19 cellular contexts compared by ENCODE assay signal in genomic region chr9:131801811-131802210, GRCh38.
DNase-seq lines count a peak whose midpoint lies in the region; TF ChIP-seq lines count a peak whose summit lies in the region.
"Had no signal": no experiment of that assay in that cellular context is flagged by ENCODE, and none has a peak within 500 bp of the region (broad histone marks: within the 10 kb centered on the region; RNA-seq: fewer than 3 reads in every experiment).

No MANE protein-coding gene starts in this region.

- H2BK120ac ChIP-seq in mesendoderm (ENCODE audit: low read depth, low read length) (no peak overlapping the region), neuronal stem cell (ENCODE audit: low read depth, low read length) (no peak overlapping the region)

- no peak overlapping the region for H3K14ac ChIP-seq in neuronal stem cell (ENCODE audit: low read length)

- no peak overlapping the region for H3K27ac ChIP-seq in 22Rv1
- H3K27ac ChIP-seq in mesendoderm (ENCODE audit: low read depth, low read length), result no peak overlapping the region
- H3K27ac ChIP-seq in neuronal stem cell (replicated peaks; ENCODE audit: low read length), result no peak overlapping the region

- no peak overlapping the region for H4K91ac ChIP-seq in neuronal stem cell (ENCODE audit: low read depth, low read length, poor library complexity)

- no peaks in the 10 kb centered on the region for H3K36me3 ChIP-seq in H7 (replicated peaks; ENCODE audit: control insufficient read depth, insufficient read depth, low read length)
- H3K36me3 ChIP-seq in mesendoderm (ENCODE audit: control insufficient read depth, insufficient read depth, low read length), result no peaks in the 10 kb centered on the region
- no peaks in the 10 kb centered on the region for H3K36me3 ChIP-seq in neuronal stem cell (replicated peaks in 1 of 2; ENCODE audit: control insufficient read depth in 2 of 2, insufficient read depth in 2 of 2, low read length in 2 of 2)

- no peak overlapping the region for H3K23ac ChIP-seq in mesendoderm (ENCODE audit: low read length)
- no peak overlapping the region for H3K23ac ChIP-seq in neuronal stem cell (ENCODE audit: low read depth, low read length, poor library complexity)

- H3K4me2 ChIP-seq in mesendoderm (ENCODE audit: low read length) (no peak overlapping the region), neuronal stem cell (ENCODE audit: insufficient read depth, low read length, poor library complexity, severe bottlenecking) (no peak overlapping the region)

- H3K4me3 ChIP-seq in H7 (ENCODE audit: insufficient read depth, low read depth, low read length) (no peak overlapping the region), astrocyte of the cerebellum (ENCODE audit: low read depth, low read length) (no peak overlapping the region), mesendoderm (ENCODE audit: low read length) (no peak overlapping the region), neuronal stem cell (ENCODE audit: low read length in 2 of 2) (no peak overlapping the region)

- H3K18ac ChIP-seq in mesendoderm (ENCODE audit: low read length) (no peak overlapping the region), neuronal stem cell (ENCODE audit: low read length) (no peak overlapping the region)

- TF ChIP-seq CTCF in 22Rv1 (IDR thresholded peaks at IDR 0.05) (peak; percentile 17; the same call in 1 of the 2 replicates), astrocyte of the cerebellum (IDR thresholded peaks at IDR 0.05; ENCODE audit: low read depth, low read length, missing control alignments) (peak; percentile 9)

- H3K79me1 ChIP-seq in mesendoderm (ENCODE audit: low read length) (no peaks in the 10 kb centered on the region), neuronal stem cell (ENCODE audit: low read depth, low read length) (no peaks in the 10 kb centered on the region)

- in situ Hi-C loops in astrocyte of the cerebellum (cut with HindIII; ENCODE audit: low sequenced_read_pairs), result loop anchor here (25.0 kb wide), 1 partner anchor 310 kb away; no protein-coding TSS in a partner anchor

- H3K56ac ChIP-seq in mesendoderm (ENCODE audit: low read length), result no peak overlapping the region

- no peak overlapping the region for H2AK5ac ChIP-seq in mesendoderm (ENCODE audit: low read length)
- H2AK5ac ChIP-seq in neuronal stem cell (ENCODE audit: low read depth, low read length), result no peak overlapping the region

- H2BK15ac ChIP-seq in mesendoderm (replicated peaks; ENCODE audit: low read depth), result no peak overlapping the region
- no peak overlapping the region for H2BK15ac ChIP-seq in neuronal stem cell (ENCODE audit: low read length)

- H2BK5ac ChIP-seq in mesendoderm (ENCODE audit: low read length), result no peak overlapping the region
- no peak overlapping the region for H2BK5ac ChIP-seq in neuronal stem cell (ENCODE audit: low read length)

- H3K9ac ChIP-seq in mesendoderm (ENCODE audit: low read length) (no peak overlapping the region), neuronal stem cell (ENCODE audit: low read depth, low read length, poor library complexity) (no peak overlapping the region)

- no peaks in the 10 kb centered on the region for H3K79me2 ChIP-seq in mesendoderm (ENCODE audit: control insufficient read depth, insufficient read depth, low read length)

- no CpG with 5 or more reads among the region's 8 CpGs for WGBS in mesendoderm (ENCODE audit: extremely low coverage, insufficient coverage, low lambda C conversion rate)
- WGBS in neuronal stem cell (ENCODE audit: extremely low coverage in 2 of 2, insufficient read length in 2 of 2, insufficient replicate concordance in 1 of 2), 2 donors, result no CpG with 5 or more reads among the region's 8 CpGs

- H3K4ac ChIP-seq in mesendoderm (ENCODE audit: low read depth, low read length), result no peak overlapping the region
- no peak overlapping the region for H3K4ac ChIP-seq in neuronal stem cell (ENCODE audit: low read length)

- no peaks in the 10 kb centered on the region for H3K9me3 ChIP-seq in neuronal stem cell (replicated peaks in 1 of 2; ENCODE audit: control insufficient read depth in 2 of 2, insufficient read depth in 1 of 2, low read depth in 1 of 2, low read length in 2 of 2)

- no peaks in the 10 kb centered on the region for H3K27me3 ChIP-seq in H7 (ENCODE audit: control insufficient read depth, insufficient read depth, low read length)
- no peaks in the 10 kb centered on the region for H3K27me3 ChIP-seq in mesendoderm (ENCODE audit: insufficient read depth, low read length, poor library complexity)
- peaks cover 0 to 13% (median 2%) of the 10 kb centered on the region in 3 experiments for H3K27me3 ChIP-seq in neuronal stem cell (ENCODE audit: control insufficient read depth in 3 of 3, insufficient read depth in 3 of 3, low read depth in 1 of 3, low read length in 3 of 3)

- H2AFZ ChIP-seq in neuronal stem cell (ENCODE audit: low read length), result no peak overlapping the region

- H4K5ac ChIP-seq in mesendoderm (ENCODE audit: low read length), result no peak overlapping the region

- no peak overlapping the region for H4K8ac ChIP-seq in mesendoderm (ENCODE audit: low read depth, low read length)
- H4K8ac ChIP-seq in neuronal stem cell (ENCODE audit: low read depth, low read length), result no peak overlapping the region

- H3K4me1 ChIP-seq in mesendoderm (ENCODE audit: control insufficient read depth, low read depth, low read length) (no peaks in the 10 kb centered on the region), neuronal stem cell (ENCODE audit: control insufficient read depth in 2 of 2, insufficient read depth in 1 of 2, low read depth in 1 of 2, low read length in 2 of 2) (peaks cover 0 to 15% of the 10 kb centered on the region in 2 donors)

- no peak overlapping the region for H2BK12ac ChIP-seq in neuronal stem cell (ENCODE audit: low read length)

- DNase-seq in H7 (peak; percentile 76), astrocyte of the cerebellum (ENCODE audit: low read depth) (no peak), mesendoderm (peak; percentile 20), neuronal stem cell (ENCODE audit: low spot score) (no peak), activated T-cell treated with anti-CD3 and anti-CD28 coated beads for 4 hours (no peak), SIG-M5 treated with dmso at 0.1 percent for 504 hours (lab: John Stamatoyannopoulos, UW; ENCODE audit: unreplicated experiment) (no peak)
- DNase-seq in activated CD8-positive, alpha-beta memory T cell treated with anti-CD3 and anti-CD28 coated beads for 24 hours, result no peak
- DNase-seq: Calu3; CD4-positive, alpha-beta memory T cell; GOT3; IMR-90; Kasumi-1; MM.1S; NCI-H1105; NCI-H1694; NCI-H446; NCI-H69; SIG-M5 had no signal

Comparison
In these comparisons a context has a peak if more than half of its experiments do, and no peak if none do; other contexts are left out.
1. DNase-seq: peak in H7 (single experiment) and mesendoderm (single experiment); none in astrocyte of the cerebellum (single experiment), neuronal stem cell (single experiment), activated CD8-positive, alpha-beta memory T cell treated with anti-CD3 and anti-CD28 coated beads for 24 hours (single experiment), activated T-cell treated with anti-CD3 and anti-CD28 coated beads for 4 hours (single experiment) and SIG-M5 treated with dmso at 0.1 percent for 504 hours (single experiment).